Comparison of ENCODE assay signal across 19 cellular contexts in genomic region chr3:157931517-157931916, GRCh38.
"Had no signal": no experiment of that assay in that cellular context is flagged by ENCODE, and none has a peak within 500 bp of the region (broad histone marks: within the 10 kb centered on the region; RNA-seq: fewer than 3 reads in every experiment).

No MANE protein-coding gene starts in this region.

- H3K27ac Mint-ChIP-seq: nephron, type B pancreatic cell had no signal

- H3K27ac ChIP-seq: esophagus squamous epithelium, gastroesophageal sphincter, left ventricle myocardium inferior, lower lobe of right lung, pancreas had no signal

- H3K36me3 Mint-ChIP-seq: naive B cell, type B pancreatic cell had no signal

- DNase-seq: cortex of kidney; effector memory CD4-positive, alpha-beta T cell; esophagus squamous epithelium; foreskin fibroblast; glutamatergic neuron; kidney; left cardiac atrium; left ventricle myocardium inferior; lower lobe of right lung; mesendoderm; naive B cell; occipital lobe; pancreas; right cardiac atrium; stimulated activated CD4-positive, alpha-beta T cell treated with anti-CD3 and anti-CD28 coated beads, Interleukin-2, amount 100 ng/mL, for 48 hours; stimulated activated naive CD4-positive, alpha-beta T cell treated with Interleukin-2 at 50 U/mL for 16 hours had no signal

- H3K27me3 ChIP-seq: esophagus squamous epithelium, gastroesophageal sphincter, pancreas had no signal

- ATAC-seq: gastroesophageal sphincter, left cardiac atrium, lower lobe of right lung, pancreas, right cardiac atrium had no signal

- H3K9me3 Mint-ChIP-seq: nephron, type B pancreatic cell had no signal

- H3K4me3 Mint-ChIP-seq: naive B cell, nephron, type B pancreatic cell had no signal

- H3K4me1 Mint-ChIP-seq: naive B cell, nephron had no signal

- H3K9me3 ChIP-seq: esophagus squamous epithelium, gastroesophageal sphincter, left ventricle myocardium inferior, lower lobe of right lung, pancreas had no signal
